In genomic region chrX:46325312-46325877, GRCh38 we compare ENCODE assay signal across 8 cellular contexts.
DNase-seq lines count a peak whose midpoint lies in the region; ATAC-seq and TF ChIP-seq lines count a peak whose summit lies in the region.

No MANE protein-coding gene starts in this region.

- H3K27ac ChIP-seq in ascending aorta (peak overlapping the region; percentile 63 to 71), muscle layer of duodenum (ENCODE audit: low read length) (peak overlapping the region; percentile 9), testis (no peak overlapping the region)

- peaks cover 0 to 4% of the 10 kb centered on the region in 2 donors for H3K4me1 ChIP-seq in ascending aorta
- H3K4me1 ChIP-seq in muscle layer of duodenum (ENCODE audit: control insufficient read depth in 1 of 2, insufficient read depth in 2 of 2, low read length in 2 of 2), result no peaks in the 10 kb centered on the region
- H3K4me1 ChIP-seq in testis, result peaks cover 3% of the 10 kb centered on the region

- H3K36me3 ChIP-seq in ascending aorta (no peaks in the 10 kb centered on the region), muscle layer of duodenum (ENCODE audit: control insufficient read depth in 1 of 2, insufficient read depth in 2 of 2, low read length in 2 of 2) (no peaks in the 10 kb centered on the region), testis (ENCODE audit: low read depth, missing control alignments) (no peaks in the 10 kb centered on the region)

- H3K4me3 ChIP-seq in ascending aorta, result peak overlapping the region in 1 of 2 donors; percentile 20
- no peak overlapping the region for H3K4me3 ChIP-seq in muscle layer of duodenum (ENCODE audit: low read depth in 1 of 2, low read length in 2 of 2)
- no peak overlapping the region for H3K4me3 ChIP-seq in testis

- no peak for ATAC-seq in HG02870 (IDR thresholded peaks at IDR 0.05; ENCODE audit: unreplicated experiment)
- ATAC-seq in HG02571 (IDR thresholded peaks at IDR 0.05; ENCODE audit: unreplicated experiment), result no peak

- WGBS in testis, 2 donors, result 47 to 57% methylated on average over 3 to 5 of the region's 5 CpGs

- H3K9me3 ChIP-seq in ascending aorta, result no peaks in the 10 kb centered on the region
- H3K9me3 ChIP-seq in muscle layer of duodenum (ENCODE audit: control insufficient read depth in 1 of 2, low read length in 2 of 2), result no peaks in the 10 kb centered on the region
- H3K9me3 ChIP-seq in testis, result no peaks in the 10 kb centered on the region

- TF ChIP-seq CTCF in ascending aorta (IDR thresholded peaks at IDR 0.05) (no peak), testis (IDR thresholded peaks at IDR 0.05) (no peak)

- intact Hi-C loops in ascending aorta (cut with DNase I), result loop anchor here (10.0 kb wide), 2 partner anchors 161 to 701 kb away; no protein-coding TSS in a partner anchor
- intact Hi-C loops in testis (cut with DNase I; ENCODE audit: low total_unique reads), result no loop called here

- DNase-seq in 8988T, result peak; percentile 37
- peak; percentile 58 for DNase-seq in NCI-H460 (ENCODE audit: extremely low read depth, low read depth)
- peak in 1 of 2 donors; percentile 73 for DNase-seq in ascending aorta (ENCODE audit: low spot score in 2 of 2)
- DNase-seq in testis, result no peak
- no peak for DNase-seq in T-helper 9 cell

- no peak for TF ChIP-seq POLR2A in testis (IDR thresholded peaks at IDR 0.05)

- H3K27me3 ChIP-seq in ascending aorta (no peaks in the 10 kb centered on the region), muscle layer of duodenum (ENCODE audit: low read depth, low read length) (no peaks in the 10 kb centered on the region), testis (no peaks in the 10 kb centered on the region)

Comparison
In these comparisons a context has a peak if more than half of its experiments do, and no peak if none do; other contexts are left out.
1. DNase-seq: peak in 8988T (single experiment) and NCI-H460 (single experiment); none in testis (single experiment) and T-helper 9 cell (single experiment).
2. H3K27ac ChIP-seq: peak in ascending aorta (2 of 2) and muscle layer of duodenum (single experiment); none in testis (0 of 2).